In genomic region chr1:244089561-244089960, GRCh38 we compare ENCODE assay signal across 22 cellular contexts.
"Had no signal": no experiment of that assay in that cellular context is flagged by ENCODE, and none has a peak within 500 bp of the region (broad histone marks: within the 10 kb centered on the region; RNA-seq: fewer than 3 reads in every experiment).

No MANE protein-coding gene starts in this region.

- H3K4me3 ChIP-seq: esophagus muscularis mucosa, right atrium auricular region, skin epidermis, suprapubic skin, transverse colon, uterus had no signal

- ATAC-seq: activated T-cell treated with anti-CD3 and anti-CD28 coated beads, Interleukin-2, amount 50 U/mL, for 72 hours had no signal

- H3K4me1 ChIP-seq: right atrium auricular region, suprapubic skin, uterus had no signal

- H3K4me3 Mint-ChIP-seq: activated T-cell treated with anti-CD3 and anti-CD28 coated beads, Interleukin-2, amount 50 U/mL, for 72 hours; neural crest cell; stimulated activated naive CD8-positive, alpha-beta T cell treated with anti-CD3 and anti-CD28 coated beads, Interleukin-15, Interleukin-2, amounts not matched to agents 100 ng/mL and 50 ng/mL, for 24 hours had no signal

- H3K27ac ChIP-seq: esophagus muscularis mucosa, right atrium auricular region, skin epidermis, suprapubic skin, transverse colon, uterus, VCaP had no signal

- H3K9me3 Mint-ChIP-seq: activated T-cell treated with anti-CD3 and anti-CD28 coated beads, Interleukin-2, amount 50 U/mL, for 72 hours; stimulated activated naive CD8-positive, alpha-beta T cell treated with anti-CD3 and anti-CD28 coated beads, Interleukin-15, Interleukin-2, amounts not matched to agents 100 ng/mL and 50 ng/mL, for 24 hours had no signal

- H3K27ac Mint-ChIP-seq: activated T-cell treated with anti-CD3 and anti-CD28 coated beads, Interleukin-2, amount 50 U/mL, for 72 hours; stimulated activated naive CD8-positive, alpha-beta T cell treated with anti-CD3 and anti-CD28 coated beads, Interleukin-15, Interleukin-2, amounts not matched to agents 100 ng/mL and 50 ng/mL, for 24 hours had no signal

- H3K36me3 ChIP-seq: esophagus muscularis mucosa, right atrium auricular region, suprapubic skin, transverse colon, uterus had no signal

- H3K9me3 ChIP-seq: suprapubic skin, transverse colon, uterus had no signal

- DNase-seq: activated CD4-positive, alpha-beta T cell treated with anti-CD3 and anti-CD28 coated beads, Interleukin-2, amount 50 U/mL, for 1 hour; activated CD4-positive, CD25-positive, alpha-beta regulatory T cell treated with anti-CD3 and anti-CD28 coated beads, Interleukin-2, amount 50 U/mL, for 72 hours; activated CD8-positive, alpha-beta memory T cell treated with anti-CD3 and anti-CD28 coated beads for 24 hours; activated CD8-positive, alpha-beta memory T cell treated with anti-CD3 and anti-CD28 coated beads, Interleukin-2, amount 50 U/mL, for 48 hours; activated effector memory CD4-positive, alpha-beta T cell treated with anti-CD3 and anti-CD28 coated beads, Interleukin-2, amount 50 U/mL, for 16 hours; activated naive CD4-positive, alpha-beta T cell treated with anti-CD3 and anti-CD28 coated beads, Interleukin-2, amount 50 U/mL, for 16 hours; activated T-cell treated with anti-CD3 and anti-CD28 coated beads, Interleukin-2, amount 50 U/mL, for 72 hours; effector CD8-positive, alpha-beta T cell; mammary epithelial cell; stimulated activated CD4-positive, alpha-beta T cell treated with anti-CD3 and anti-CD28 coated beads, Interleukin-15, amount 100 ng/mL, for 24 hours; stimulated activated CD4-positive, alpha-beta T cell treated with anti-CD3 and anti-CD28 coated beads, Interleukin-2, amount 100 ng/mL, for 48 hours; T-helper 1 cell; T1000; transverse colon; uterus had no signal
